ENCODE assay signal across 24 cellular contexts in genomic region chr6:90922323-90922722, GRCh38.
"Had no signal": no experiment of that assay in that cellular context is flagged by ENCODE, and none has a peak within 500 bp of the region (broad histone marks: within the 10 kb centered on the region; RNA-seq: fewer than 3 reads in every experiment).

No MANE protein-coding gene starts in this region.

- H3K4me3 ChIP-seq: coronary artery, esophagus squamous epithelium, gastrocnemius medialis, heart left ventricle, hepatocyte, left lung, lower lobe of right lung, mucosa of descending colon had no signal

- ATAC-seq: effector memory CD8-positive, alpha-beta T cell; esophagus mucosa; gastrocnemius medialis; heart left ventricle; left cardiac atrium; left lung; left ventricle myocardium superior; lower lobe of right lung; mucosa of descending colon had no signal

- H3K4me2 ChIP-seq: hepatocyte had no signal

- H3K27me3 ChIP-seq: esophagus squamous epithelium, gastrocnemius medialis, heart left ventricle, hepatocyte, left lung had no signal

- DNase-seq: effector CD8-positive, alpha-beta T cell; effector memory CD8-positive, alpha-beta T cell; endodermal cell; erythroblast; esophagus squamous epithelium; foreskin fibroblast; foreskin melanocyte; gastrocnemius medialis; glutamatergic neuron; heart left ventricle; hypothalamus; immature natural killer cell; left cardiac atrium; left lung; left ventricle myocardium superior; lower lobe of right lung; mesenchymal stem cell; mucosa of descending colon; naive B cell had no signal

- FAIRE-seq: keratinocyte had no signal

- H3K27ac ChIP-seq: coronary artery, epithelial cell of prostate, esophagus squamous epithelium, gastrocnemius medialis, heart left ventricle, hepatocyte, left lung, lower lobe of right lung had no signal

- H3K9me3 ChIP-seq: esophagus squamous epithelium, gastrocnemius medialis, heart left ventricle, left lung, lower lobe of right lung, mucosa of descending colon had no signal

- H3K4me1 ChIP-seq: esophagus squamous epithelium, gastrocnemius medialis, heart left ventricle, left lung, lower lobe of right lung had no signal

- H3K79me2 ChIP-seq: hepatocyte had no signal

- H2AFZ ChIP-seq: hepatocyte had no signal

- H3K36me3 ChIP-seq: esophagus squamous epithelium, gastrocnemius medialis, heart left ventricle, left lung, lower lobe of right lung had no signal
